8 cellular contexts compared by ENCODE assay signal in the genomic region with DNA sequence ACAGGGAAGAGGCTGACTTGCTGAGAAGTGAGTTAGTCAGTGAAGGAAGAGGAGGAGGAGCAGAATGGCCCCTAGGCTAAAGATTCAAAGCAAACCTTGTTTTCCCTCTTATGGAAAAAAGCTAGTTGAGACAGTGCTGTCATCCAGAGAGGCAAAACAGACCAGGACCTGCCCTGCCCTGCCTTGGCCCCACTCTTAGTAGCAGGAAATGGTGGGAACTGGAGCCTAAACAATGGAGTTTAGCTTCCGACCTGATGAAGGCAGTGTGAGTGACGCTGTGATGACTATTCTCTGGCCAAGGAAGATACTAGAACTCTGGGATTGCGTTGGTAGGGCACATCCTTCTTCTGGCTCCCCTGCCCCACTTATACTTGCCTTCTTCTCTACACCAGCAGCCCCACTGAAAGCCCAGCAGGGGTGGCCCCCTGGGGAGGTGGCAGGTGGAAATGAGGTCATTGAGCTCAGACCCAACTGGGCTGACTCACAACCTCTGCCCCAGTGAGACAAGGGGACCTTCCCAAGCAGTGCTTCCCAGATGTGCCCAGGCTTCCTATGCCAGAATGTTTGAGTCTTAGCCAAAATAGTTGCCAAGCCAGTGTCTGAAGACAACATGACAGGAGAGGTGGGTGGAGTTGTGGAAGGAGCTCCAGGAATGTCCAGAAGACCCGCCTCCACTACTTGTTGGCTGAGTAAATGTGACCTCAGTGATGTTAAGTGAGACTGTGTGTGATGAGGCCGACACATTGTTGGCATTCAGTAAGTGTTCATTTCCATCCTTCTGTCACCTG. TPM values are rescaled to one million over a fixed set of nuclear protein-coding genes. Genes with fewer than 3 reads are reported as not detected.
A peak's percentile ranks its signal among the peaks of the same experiment; 100 is the strongest.
DNase-seq lines count a peak whose midpoint lies in the region; ATAC-seq and TF ChIP-seq lines count a peak whose summit lies in the region.

No MANE protein-coding gene starts in this region.

- peaks cover 56% of the 10 kb centered on the region for H3K4me1 Mint-ChIP-seq in T-helper 1 cell treated with Interleukin-12 subunit alpha and Interleukin-12 subunit beta and Interleukin-4 antibody, amounts not matched to agents 30 μg/mL and 1 μg/mL, for 36 hours (ENCODE audit: low read depth)
- peaks cover 50 to 64% of the 10 kb centered on the region in 2 donors for H3K4me1 Mint-ChIP-seq in natural killer cell treated with Interleukin-12 subunit alpha and Interleukin-12 subunit beta and Interleukin-15 and Interleukin-18, amount 100 ng/mL, for 72 hours (ENCODE audit: low read depth in 2 of 2)
- no peaks in the 10 kb centered on the region for H3K4me1 Mint-ChIP-seq in Caco-2 (ENCODE audit: low read depth, unreplicated experiment)

- no peaks in the 10 kb centered on the region for H3K4me1 ChIP-seq in Caco-2

- no peaks in the 10 kb centered on the region for H3K9me3 ChIP-seq in Caco-2

- DNase-seq in GM10248 (ENCODE audit: extremely low spot score) (peak; percentile 30), dedifferentiated amniotic fluid mesenchymal stem cell (ENCODE audit: extremely low spot score) (peak; percentile 42), posterior cingulate gyrus (no peak), amniotic stem cell (lab: John Stamatoyannopoulos, UW) (no peak), Caco-2 (no peak)
- peak; percentile 88 for DNase-seq in natural killer cell treated with Interleukin-12 subunit alpha and Interleukin-12 subunit beta and Interleukin-15 and Interleukin-18, amount 100 ng/mL, for 72 hours (ENCODE audit: low spot score)

- no peaks in the 10 kb centered on the region for H3K36me3 ChIP-seq in Caco-2 (ENCODE audit: control insufficient read depth, insufficient read depth, low read length)

- H3K27me3 Mint-ChIP-seq in T-helper 1 cell treated with Interleukin-12 subunit alpha and Interleukin-12 subunit beta and Interleukin-4 antibody, amounts not matched to agents 30 μg/mL and 1 μg/mL, for 36 hours (ENCODE audit: low read depth), result no peaks in the 10 kb centered on the region
- H3K27me3 Mint-ChIP-seq in natural killer cell treated with Interleukin-12 subunit alpha and Interleukin-12 subunit beta and Interleukin-15 and Interleukin-18, amount 100 ng/mL, for 72 hours, result no peaks in the 10 kb centered on the region
- no peaks in the 10 kb centered on the region for H3K27me3 Mint-ChIP-seq in Caco-2 (ENCODE audit: insufficient read depth, unreplicated experiment)

- peak overlapping the region; percentile 57 for H3K4me3 Mint-ChIP-seq in T-helper 1 cell treated with Interleukin-12 subunit alpha and Interleukin-12 subunit beta and Interleukin-4 antibody, amounts not matched to agents 30 μg/mL and 1 μg/mL, for 36 hours
- peak overlapping the region; percentile 83 for H3K4me3 Mint-ChIP-seq in natural killer cell treated with Interleukin-12 subunit alpha and Interleukin-12 subunit beta and Interleukin-15 and Interleukin-18, amount 100 ng/mL, for 72 hours
- no peak overlapping the region for H3K4me3 Mint-ChIP-seq in Caco-2 (ENCODE audit: unreplicated experiment)

- H3K9me3 Mint-ChIP-seq in T-helper 1 cell treated with Interleukin-12 subunit alpha and Interleukin-12 subunit beta and Interleukin-4 antibody, amounts not matched to agents 30 μg/mL and 1 μg/mL, for 36 hours, result no peaks in the 10 kb centered on the region
- H3K9me3 Mint-ChIP-seq in natural killer cell treated with Interleukin-12 subunit alpha and Interleukin-12 subunit beta and Interleukin-15 and Interleukin-18, amount 100 ng/mL, for 72 hours, result peaks cover 6% of the 10 kb centered on the region
- no peaks in the 10 kb centered on the region for H3K9me3 Mint-ChIP-seq in Caco-2 (ENCODE audit: unreplicated experiment)

- H3K27ac Mint-ChIP-seq in T-helper 1 cell treated with Interleukin-12 subunit alpha and Interleukin-12 subunit beta and Interleukin-4 antibody, amounts not matched to agents 30 μg/mL and 1 μg/mL, for 36 hours, result peak overlapping the region; percentile 85
- H3K27ac Mint-ChIP-seq in natural killer cell treated with Interleukin-12 subunit alpha and Interleukin-12 subunit beta and Interleukin-15 and Interleukin-18, amount 100 ng/mL, for 72 hours, result peak overlapping the region; percentile 90 to 98
- no peak overlapping the region for H3K27ac Mint-ChIP-seq in Caco-2 (ENCODE audit: unreplicated experiment)

- CTCF ChIA-PET in GM10248 (lab: Yijun Ruan, JAX), result interaction anchor here (0.8 to 4.0 kb wide), 8 partner anchors 8 to 280 kb away, joined by 3 to 26 read pairs (median 4); no protein-coding TSS in a partner anchor
- CTCF ChIA-PET in Caco-2 (lab: Charles Lee), result no interaction called here

- no TSS peak for BruUV-seq in Caco-2 (replicated peaks; lab: Mats Ljungman, UMichigan)

- peak; percentile 67 for ATAC-seq in HG02759 (IDR thresholded peaks at IDR 0.05; ENCODE audit: unreplicated experiment)
- peak; percentile 96 for ATAC-seq in natural killer cell treated with Interleukin-12 subunit alpha and Interleukin-12 subunit beta and Interleukin-15 and Interleukin-18, amount 100 ng/mL, for 72 hours

- intact Hi-C loops in posterior cingulate gyrus (cut with DNase I) (no loop called here), Caco-2 (cut with micrococcal nuclease; ENCODE audit: unreplicated experiment) (no loop called here)

- POLR2A ChIA-PET in GM10248 (lab: Yijun Ruan, JAX) (interaction anchor here (0.5 to 1.5 kb wide), 4 partner anchors 11 to 297 kb away, joined by 3 to 8 read pairs (median 3); no protein-coding TSS in a partner anchor), Caco-2 (lab: Charles Lee) (no interaction called here)

- H3K27me3 ChIP-seq in Caco-2 (replicated peaks; ENCODE audit: control insufficient read depth, insufficient read depth, low read length), result no peaks in the 10 kb centered on the region

- H3K4me3 ChIP-seq in Caco-2 (ENCODE audit: low read depth, low read length), result no peak overlapping the region

- TF ChIP-seq CTCF in GM10248 (IDR thresholded peaks at IDR 0.05; ENCODE audit: control extremely low read depth, extremely low read depth, low read depth, missing control alignments) (no peak), Caco-2 (IDR thresholded peaks at IDR 0.05; ENCODE audit: insufficient read depth in 1 of 2, low read depth in 1 of 2, low read length in 1 of 2, severe bottlenecking in 1 of 2, unreplicated experiment in 1 of 2) (no peak)

- H3K36me3 Mint-ChIP-seq in T-helper 1 cell treated with Interleukin-12 subunit alpha and Interleukin-12 subunit beta and Interleukin-4 antibody, amounts not matched to agents 30 μg/mL and 1 μg/mL, for 36 hours (ENCODE audit: low read depth), result peaks cover 40% of the 10 kb centered on the region
- H3K36me3 Mint-ChIP-seq in natural killer cell treated with Interleukin-12 subunit alpha and Interleukin-12 subunit beta and Interleukin-15 and Interleukin-18, amount 100 ng/mL, for 72 hours, result peaks cover 6% of the 10 kb centered on the region
- H3K36me3 Mint-ChIP-seq in Caco-2 (ENCODE audit: insufficient read depth, unreplicated experiment), result no peaks in the 10 kb centered on the region

RNA-seq across cellular contexts. Expression of a gene that starts 38.8 kb away (rescaled TPM):
- total RNA-seq in natural killer cell treated with Interleukin-12 subunit alpha and Interleukin-12 subunit beta and Interleukin-15 and Interleukin-18, amount 100 ng/mL, for 72 hours, result 100 to 1,000 TPM; 392 to 703 TPM
- 0.07 and 0.23 TPM in 2 replicates for total RNA-seq in Caco-2 (2022)

Comparison
In these comparisons a context has a peak if more than half of its experiments do, and no peak if none do; other contexts are left out.
1. DNase-seq: peak in GM10248 (single experiment), dedifferentiated amniotic fluid mesenchymal stem cell (single experiment) and natural killer cell treated with Interleukin-12 subunit alpha and Interleukin-12 subunit beta and Interleukin-15 and Interleukin-18, amount 100 ng/mL, for 72 hours (single experiment); none in posterior cingulate gyrus (0 of 10), amniotic stem cell (single experiment) and Caco-2 (0 of 2).
2. RNA of a gene that starts 38.8 kb away (total RNA-seq): 392 to 703 TPM in natural killer cell treated with Interleukin-12 subunit alpha and Interleukin-12 subunit beta and Interleukin-15 and Interleukin-18, amount 100 ng/mL, for 72 hours; 0.07 to 0.23 TPM in Caco-2; every median in the first group is over 100 times any median in the second.